In the genomic region with DNA sequence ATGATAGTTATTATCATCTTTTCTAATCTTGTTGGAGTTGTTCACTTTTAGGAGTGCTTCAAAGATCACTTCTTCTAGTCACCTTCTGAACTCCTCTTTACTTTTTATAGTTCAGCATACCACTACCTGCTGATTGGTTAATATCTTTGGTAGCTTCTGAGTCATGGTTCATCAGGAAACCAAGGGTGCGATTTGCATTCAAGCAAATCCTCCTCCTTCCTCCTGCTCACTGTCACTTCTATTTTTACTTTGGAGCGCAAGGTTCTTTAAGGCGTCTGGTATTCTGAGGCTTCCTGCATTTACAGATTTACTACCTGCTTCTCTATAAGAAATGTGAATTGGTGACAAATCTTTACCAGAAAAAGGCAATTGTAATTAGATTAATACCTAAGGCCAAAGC, we compare ENCODE assay signal across 8 cellular contexts. TPM values are rescaled to one million over a fixed set of nuclear protein-coding genes. Genes with fewer than 3 reads are reported as not detected.
DNase-seq lines count a peak whose midpoint lies in the region; ATAC-seq and TF ChIP-seq lines count a peak whose summit lies in the region.

No MANE protein-coding gene starts in this region.

- no peak for TF ChIP-seq CTCF in smooth muscle cell (IDR thresholded peaks at IDR 0.05; ENCODE audit: borderline replicate concordance, insufficient read depth, poor library complexity, severe bottlenecking)

- DNase-seq in NOMO-1 treated with DMSO at 0.1 percent for 48 hours (lab: John Stamatoyannopoulos, UW; ENCODE audit: unreplicated experiment) (peak; percentile 55), NOMO-1 treated with dmso at 0.1 percent for 144 hours (lab: John Stamatoyannopoulos, UW; ENCODE audit: unreplicated experiment) (no peak), NCI-H460 (ENCODE audit: extremely low read depth, low read depth) (peak; percentile 78), smooth muscle cell (lab: John Stamatoyannopoulos, UW; ENCODE audit: unreplicated experiment) (no peak), NCI-H446 treated with DMSO at 0.1 percent for 48 hours (lab: John Stamatoyannopoulos, UW) (no peak), HEK293T (ENCODE audit: extremely low spot score) (no peak)

- no peaks in the 10 kb centered on the region for H3F3A ChIP-seq in smooth muscle cell (ENCODE audit: low read depth)

- H3K4me2 ChIP-seq in smooth muscle cell, result peak overlapping the region; percentile 1

- H2AFZ ChIP-seq in smooth muscle cell (ENCODE audit: low read depth), result no peak overlapping the region

- H3K9ac ChIP-seq in smooth muscle cell (ENCODE audit: low read depth), result no peak overlapping the region

- CTCF ChIA-PET in HEK293T (lab: Yijun Ruan, JAX), result no interaction called here

- POLR2A ChIA-PET in HEK293T (lab: Yijun Ruan, JAX), result no interaction called here

- peaks cover 10% of the 10 kb centered on the region for H3K4me1 ChIP-seq in smooth muscle cell (ENCODE audit: low read depth)

- ATAC-seq in HG02938 (IDR thresholded peaks at IDR 0.05; ENCODE audit: unreplicated experiment), result peak; percentile 84
- ATAC-seq in esophagus mucosa, result no peak

- peaks cover 11% of the 10 kb centered on the region for H3K79me2 ChIP-seq in smooth muscle cell (ENCODE audit: low read depth)

- H3K4me3 ChIP-seq in smooth muscle cell, result no peak overlapping the region

- peak overlapping the region; percentile 17 for H3K27ac ChIP-seq in smooth muscle cell (ENCODE audit: low read depth)

- no peaks in the 10 kb centered on the region for H4K20me1 ChIP-seq in smooth muscle cell (ENCODE audit: low read depth)

- no peaks in the 10 kb centered on the region for H3K36me3 ChIP-seq in smooth muscle cell (ENCODE audit: low read depth)

- no peaks in the 10 kb centered on the region for H3K9me3 ChIP-seq in smooth muscle cell (replicated peaks; ENCODE audit: low read depth)

- H3K27me3 ChIP-seq in smooth muscle cell (ENCODE audit: low read depth), result no peaks in the 10 kb centered on the region

- 40% methylated on average over 3 of the region's 3 CpGs for WGBS in smooth muscle cell (ENCODE audit: low lambda C conversion rate)

TF ChIP-seq in HEK293T, 16 proteins besides CTCF, POLR2A, EP300 and RAD21:
- no peak for TF ChIP-seq TARDBP (IDR thresholded peaks at IDR 0.05)
- TF ChIP-seq FOXA1 (IDR thresholded peaks at IDR 0.05), result no peak
- TF ChIP-seq ZNF384 (IDR thresholded peaks at IDR 0.05), result no peak
- no peak for TF ChIP-seq LEF1 (IDR thresholded peaks at IDR 0.05; ENCODE audit: borderline replicate concordance)
- no peak for TF ChIP-seq FOXM1 (IDR thresholded peaks at IDR 0.05; ENCODE audit: borderline replicate concordance)
- TF ChIP-seq ELF4 (IDR thresholded peaks at IDR 0.05), result no peak
TF ChIP-seq in HEK293T: peak in this region for 0.

RNA-seq across cellular contexts. Expression of a gene that starts 24.0 kb away (rescaled TPM):
- total RNA-seq in NCI-H460 (2014; rRNA removed; shearing (Covaris generic)), result 12.9 and 14.5 TPM in 2 replicates
- polyA plus RNA-seq in NCI-H460 (2014; cell fraction: nucleus; rRNA removed), result 3.1 and 10.1 TPM in 2 replicates
- 10.2 and 12.5 TPM in 2 replicates for total RNA-seq in smooth muscle cell
- polyA plus RNA-seq in smooth muscle cell, result 5.2 and 5.5 TPM in 2 replicates
- total RNA-seq in esophagus mucosa, result 0.36 TPM

Comparison
In these comparisons a context has a peak if more than half of its experiments do, and no peak if none do; other contexts are left out.
1. DNase-seq: peak in NOMO-1 treated with DMSO at 0.1 percent for 48 hours (single experiment) and NCI-H460 (single experiment); none in NOMO-1 treated with dmso at 0.1 percent for 144 hours (single experiment), smooth muscle cell (single experiment), NCI-H446 treated with DMSO at 0.1 percent for 48 hours (single experiment) and HEK293T (single experiment).